8 cellular contexts compared by ENCODE assay signal in the genomic region with DNA sequence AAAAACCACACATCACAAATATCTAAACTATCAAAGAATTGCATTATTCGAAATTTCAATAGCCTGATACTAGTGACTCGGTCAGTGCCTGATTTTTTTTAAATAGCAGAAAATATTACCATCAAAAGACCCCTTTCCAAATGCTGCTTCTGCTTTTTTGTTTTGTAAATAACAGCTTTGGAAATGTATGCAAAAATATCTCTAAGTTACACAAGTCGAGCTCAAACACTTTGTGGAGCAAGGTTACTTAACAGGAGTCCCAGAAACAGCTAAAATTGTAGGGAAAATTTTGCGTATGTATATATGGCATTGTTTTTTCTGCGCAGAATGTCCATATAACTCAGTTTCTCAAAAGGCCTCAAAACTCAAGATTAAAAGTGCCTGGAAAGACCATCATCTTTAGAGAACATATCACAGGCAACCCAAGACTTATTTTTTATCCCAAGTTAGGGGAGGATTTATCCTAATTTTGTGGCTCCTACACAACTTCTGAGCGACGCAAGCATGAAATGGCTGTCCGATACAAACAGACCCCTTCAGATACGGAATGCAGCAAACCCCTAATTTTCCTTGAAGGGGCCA. TPM values are rescaled to one million over a fixed set of nuclear protein-coding genes. Genes with fewer than 3 reads are reported as not detected.
DNase-seq lines count a peak whose midpoint lies in the region; TF ChIP-seq lines count a peak whose summit lies in the region.

No MANE protein-coding gene starts in this region.

- WGBS in HUES64: 11% methylated on average over 9 of the region's 9 CpGs

- peaks cover 19% of the 10 kb centered on the region for H3K4me1 ChIP-seq in HUES64 (ENCODE audit: insufficient read depth, low read length)

- in situ Hi-C loops in GM13976 (cut with MboI; ENCODE audit: low sequenced_read_pairs, unreplicated experiment): no loop called here

- TF ChIP-seq CTCF in AG04450 (IDR thresholded peaks at IDR 0.05; ENCODE audit: low read depth, low read length): no peak
- no peak for TF ChIP-seq CTCF in GM13976 (IDR thresholded peaks at IDR 0.05; ENCODE audit: borderline replicate concordance, control extremely low read depth, extremely low read depth, insufficient read depth, missing control alignments)

- DNase-seq in AG04450 (ENCODE audit: low read depth, low spot score): no peak
- peak; percentile 42 for DNase-seq in cerebellar cortex (ENCODE audit: low spot score)
- peak; percentile 10 for DNase-seq in myocyte (ENCODE audit: low read depth)
- no peak for DNase-seq in GOT3 (lab: John Stamatoyannopoulos, UW)
- no peak for DNase-seq in GM03348 (ENCODE audit: low spot score)
- DNase-seq in stimulated activated CD4-positive, alpha-beta T cell treated with anti-CD3 and anti-CD28 coated beads, Interleukin-4, amount 100 ng/mL, for 4 hours: no peak
- no peak for DNase-seq in GM13976 (ENCODE audit: low spot score)

- H3K9me3 ChIP-seq in AG04450 (ENCODE audit: control insufficient read depth, insufficient read depth, low read length): no peaks in the 10 kb centered on the region
- H3K9me3 ChIP-seq in HUES64 (ENCODE audit: insufficient read depth, low read depth, low read length): no peaks in the 10 kb centered on the region

- peak overlapping the region; percentile 72; the same call in 1 of the 2 replicates for H3K9ac ChIP-seq in HUES64 (ENCODE audit: low read depth, low read length)

- H3K4me3 ChIP-seq in AG04450 (ENCODE audit: low read depth, low read length) (peak overlapping the region; percentile 81), HUES64 (ENCODE audit: low read length) (peak overlapping the region; percentile 96)

- POLR2A ChIA-PET in AG04450 (lab: Yijun Ruan, JAX): interaction anchor here (0.9 kb wide), 1 partner anchor 135 kb away, joined by 4 read pairs; no protein-coding TSS in a partner anchor

- no peaks in the 10 kb centered on the region for H3K36me3 ChIP-seq in HUES64 (ENCODE audit: insufficient read depth, low read length)

- H3K27me3 ChIP-seq in AG04450 (ENCODE audit: control insufficient read depth, insufficient read depth, low read length) (no peaks in the 10 kb centered on the region), HUES64 (ENCODE audit: insufficient read depth, low read length) (peaks cover 18% of the 10 kb centered on the region; the same call in 1 of the 2 replicates)

- CTCF ChIA-PET in AG04450 (lab: Charles Lee): interaction anchor here (0.5 to 1.3 kb wide), 4 partner anchors 38 to 365 kb away, joined by 3 read pairs; no protein-coding TSS in a partner anchor

- peak overlapping the region; percentile 49 for H3K27ac ChIP-seq in AG04450 (ENCODE audit: low read depth, low read length)
- no peak overlapping the region for H3K27ac ChIP-seq in HUES64 (ENCODE audit: low read depth, low read length)

RNA-seq across cellular contexts. Expression of a gene that starts 1.4 kb away (rescaled TPM):
- polyA plus RNA-seq in AG04450 (2011; rRNA removed): 7.4 and 7.5 TPM in 2 replicates
- polyA minus RNA-seq in AG04450 (2011; rRNA and poly(A)+ RNA removed): 31.1 and 49.6 TPM in 2 replicates
- polyA plus RNA-seq in HUES64 (2013, experiment 1 of 2): 2.9 TPM
- 5.2 TPM for polyA plus RNA-seq in HUES64 (2013, experiment 2 of 2)
- 18.6 and 18.7 TPM in 2 replicates for total RNA-seq in myocyte
- 2.1 TPM for polyA plus RNA-seq in myocyte (2012)

Comparison
In these comparisons a context has a peak if more than half of its experiments do, and no peak if none do; other contexts are left out.
1. DNase-seq: peak in cerebellar cortex (single experiment) and myocyte (single experiment); none in AG04450 (single experiment), GOT3 (single experiment), GM03348 (single experiment), stimulated activated CD4-positive, alpha-beta T cell treated with anti-CD3 and anti-CD28 coated beads, Interleukin-4, amount 100 ng/mL, for 4 hours (0 of 2) and GM13976 (single experiment).